Comparison of ENCODE assay signal across 8 cellular contexts in genomic region chr2:218074031-218074430, GRCh38. TPM values are rescaled to one million over a fixed set of nuclear protein-coding genes. Genes with fewer than 3 reads are reported as not detected.
A peak's percentile ranks its signal among the peaks of the same experiment; 100 is the strongest.
DNase-seq lines count a peak whose midpoint lies in the region; ATAC-seq and TF ChIP-seq lines count a peak whose summit lies in the region.

No MANE protein-coding gene starts in this region.

- H3K4me1 ChIP-seq in Loucy (ENCODE audit: insufficient read depth, low read length, poor library complexity, severe bottlenecking) (no peaks in the 10 kb centered on the region), prostate gland (replicated peaks) (no peaks in the 10 kb centered on the region)

- H3K4me3 ChIP-seq in Loucy (ENCODE audit: low read length, poor library complexity, severe bottlenecking) (no peak overlapping the region), astrocyte of the cerebellum (ENCODE audit: low read depth, low read length) (no peak overlapping the region), prostate gland (no peak overlapping the region)

- TF ChIP-seq CTCF in Loucy (conservative IDR thresholded peaks at IDR 0.05; ENCODE audit: low read length) = peak; percentile 60
- peak; percentile 53 for TF ChIP-seq CTCF in astrocyte of the cerebellum (IDR thresholded peaks at IDR 0.05; ENCODE audit: low read depth, low read length, missing control alignments)
- peak in 1 of 4 experiments; percentile 25 for TF ChIP-seq CTCF in prostate gland (IDR thresholded peaks at IDR 0.05)

- H3F3A ChIP-seq in Loucy (ENCODE audit: low read depth) = no peaks in the 10 kb centered on the region

- H3K9me3 ChIP-seq in Loucy (ENCODE audit: insufficient read depth, low read depth, low read length) = no peaks in the 10 kb centered on the region
- no peaks in the 10 kb centered on the region for H3K9me3 ChIP-seq in prostate gland

- intact Hi-C loops in prostate gland (cut with DNase I) = no loop called here

- no peak overlapping the region for H3K4me3 Mint-ChIP-seq in memory B cell

- TF ChIP-seq POLR2A in prostate gland (IDR thresholded peaks at IDR 0.05) = no peak

- H3K9me2 ChIP-seq in Loucy (replicated peaks; ENCODE audit: low read depth, low read length) = no peaks in the 10 kb centered on the region

- in situ Hi-C loops in astrocyte of the cerebellum (cut with HindIII; ENCODE audit: low sequenced_read_pairs) = no loop called here

- 67% methylated on average over 7 of the region's 7 CpGs for WGBS in prostate gland

- H3K27me3 ChIP-seq in Loucy (ENCODE audit: insufficient read depth, low read length, poor library complexity, severe bottlenecking) = no peaks in the 10 kb centered on the region
- H3K27me3 ChIP-seq in prostate gland (replicated peaks; ENCODE audit: insufficient read depth) = no peaks in the 10 kb centered on the region

- no peak overlapping the region for H3K27ac Mint-ChIP-seq in memory B cell

- peaks cover 3% of the 10 kb centered on the region for H3K4me1 Mint-ChIP-seq in memory B cell

- H3K79me2 ChIP-seq in Loucy (ENCODE audit: insufficient read depth, low read length) = no peaks in the 10 kb centered on the region

- H3K36me3 Mint-ChIP-seq in memory B cell = no peaks in the 10 kb centered on the region

- H2AFZ ChIP-seq in Loucy (ENCODE audit: low read length) = no peak overlapping the region

- DNase-seq in activated CD8-positive, alpha-beta memory T cell treated with anti-CD3 and anti-CD28 coated beads, Interleukin-2, amount 50 U/mL, for 48 hours = peak; percentile 69
- DNase-seq in activated CD8-positive, alpha-beta memory T cell treated with anti-CD3 and anti-CD28 coated beads, Interleukin-2, amount 50 U/mL, for 4 hours = no peak
- DNase-seq in astrocyte of the cerebellum (ENCODE audit: low read depth) (no peak), memory B cell (ENCODE audit: low spot score in 2 of 2) (no peak), NCI-H524 (lab: John Stamatoyannopoulos, UW) (no peak), prostate gland (ENCODE audit: low spot score) (no peak)

- H3K27ac ChIP-seq in prostate gland = no peak overlapping the region

- H3K4me2 ChIP-seq in Loucy (ENCODE audit: low read depth, low read length, poor library complexity, severe bottlenecking) = no peak overlapping the region

- H3K36me3 ChIP-seq in Loucy (ENCODE audit: insufficient read depth, low read length) (no peaks in the 10 kb centered on the region), prostate gland (no peaks in the 10 kb centered on the region)

- H4K20me1 ChIP-seq in Loucy (ENCODE audit: insufficient read depth, low read length, poor library complexity, severe bottlenecking) = no peaks in the 10 kb centered on the region

- peaks cover 11% of the 10 kb centered on the region for H3K27me3 Mint-ChIP-seq in memory B cell

- H3K9ac ChIP-seq in Loucy (ENCODE audit: low read depth, low read length, poor library complexity, severe bottlenecking) = no peak overlapping the region

- ATAC-seq in memory B cell (ENCODE audit: low read depth) (peak; percentile 31), HG03280 (IDR thresholded peaks at IDR 0.05; ENCODE audit: unreplicated experiment) (no peak)

- H3K9me3 Mint-ChIP-seq in memory B cell = no peaks in the 10 kb centered on the region

RNA-seq across cellular contexts. Expression of gene RUFY4, which starts 5.0 kb away (rescaled TPM):
- total RNA-seq in prostate gland = under 1 TPM; 0.11 to 0.27 TPM

RNA-seq across cellular contexts. Expression of gene CXCR2, which starts 51.8 kb away (rescaled TPM):
- total RNA-seq in prostate gland = 1 to 10 TPM in 1 of 2 donors, not detected in 1; 3.0 TPM
